Comparison of ENCODE assay signal across 21 cellular contexts in the genomic region with DNA sequence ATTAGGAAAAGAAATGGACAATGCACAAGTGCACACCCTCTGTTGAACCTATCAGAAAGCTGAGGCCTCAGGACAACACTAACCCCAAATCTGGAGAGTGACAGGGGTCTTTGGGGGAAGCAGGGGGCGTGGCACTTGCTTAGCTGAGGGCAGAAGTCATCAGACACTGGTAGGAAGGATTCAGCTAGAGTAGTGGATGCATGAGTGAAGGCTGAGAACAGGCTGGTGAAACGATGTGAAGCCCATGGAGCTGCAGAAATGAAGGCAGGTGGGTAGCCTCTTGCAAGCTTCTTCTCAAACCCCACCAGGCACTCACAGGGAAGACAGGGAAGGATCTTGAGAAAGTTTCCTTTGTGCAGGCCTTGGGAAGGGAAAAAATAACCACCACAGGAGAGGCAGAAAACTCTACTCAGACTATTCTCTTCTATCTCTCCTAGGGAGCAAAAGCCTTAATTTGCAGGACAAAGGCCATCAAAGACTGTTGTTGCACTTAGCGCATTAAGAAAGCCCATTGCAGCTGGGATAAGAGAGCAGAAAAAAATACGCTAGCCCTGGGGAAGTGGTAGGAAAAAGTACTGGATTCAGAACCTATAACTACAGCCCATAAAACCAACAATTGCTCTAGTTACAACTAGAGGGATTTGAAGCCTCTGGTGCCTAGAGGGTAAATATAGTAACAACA.
"Had no signal": no experiment of that assay in that cellular context is flagged by ENCODE, and none has a peak within 500 bp of the region (broad histone marks: within the 10 kb centered on the region; RNA-seq: fewer than 3 reads in every experiment).

No MANE protein-coding gene starts in this region.

- ATAC-seq: activated CD8-positive, alpha-beta T cell treated with anti-CD3 and anti-CD28 coated beads for 36 hours; activated T-cell treated with anti-CD3 and anti-CD28 coated beads, Interleukin-2, amount 50 U/mL, for 72 hours; PC-3; T-cell had no signal

- DNase-seq: activated CD4-positive, CD25-positive, alpha-beta regulatory T cell; activated CD8-positive, alpha-beta memory T cell treated with anti-CD3 and anti-CD28 coated beads, Interleukin-2, amount 50 U/mL, for 4 hours; activated CD8-positive, alpha-beta T cell treated with anti-CD3 and anti-CD28 coated beads for 36 hours; activated gamma-delta T cell treated with Interleukin-2 at 50 U/mL for 16 hours; activated naive CD4-positive, alpha-beta T cell treated with anti-CD3 and anti-CD28 coated beads, Interleukin-2, amount 10 ng/mL, durations not matched to agents 7 days and 5 days; activated naive CD8-positive, alpha-beta T cell treated with anti-CD3 and anti-CD28 coated beads for 36 hours; activated T-cell treated with anti-CD3 and anti-CD28 coated beads, Interleukin-2, amount 50 U/mL, for 72 hours; caudate nucleus; Karpas-422; MM.1S; NCI-H1105; NCI-H1436; NCI-H1694 treated with DMSO at 0.1 percent for 48 hours; NCI-H2029 treated with DMSO at 0.1 percent for 48 hours; NCI-H510A treated with DMSO at 0.1 percent for 48 hours; NCI-H69; PC-3; SHP77 treated with DMSO at 0.1 percent for 48 hours; T-cell; T-helper 2 cell; T1000 had no signal
